ENCODE assay signal across 8 cellular contexts in genomic region chr17:6443692-6444572, GRCh38. TPM values are rescaled to one million over a fixed set of nuclear protein-coding genes. Genes with fewer than 3 reads are reported as not detected.
DNase-seq lines count a peak whose midpoint lies in the region; ATAC-seq and TF ChIP-seq lines count a peak whose summit lies in the region.

PIMREG (plus strand) TSS chr17:6444455; CDS start chr17:6445111, 656 bp downstream.

- H3K27ac ChIP-seq in angular gyrus (ENCODE audit: low read depth, low read length): peak within 1 kb of the TSS; percentile 29
- H3K27ac ChIP-seq in right atrium auricular region: peak within 1 kb of the TSS in 1 of 2 donors; percentile 39
- no peak within 1 kb of the TSS for H3K27ac ChIP-seq in uterus

- no peaks in the 10 kb centered on the region for H3K9me3 ChIP-seq in right atrium auricular region
- no peaks in the 10 kb centered on the region for H3K9me3 ChIP-seq in uterus

- peaks cover 0 to 18% of the 10 kb centered on the region in 2 donors for H3K4me1 ChIP-seq in right atrium auricular region
- no peaks in the 10 kb centered on the region for H3K4me1 ChIP-seq in uterus

- TF ChIP-seq POLR2A in GM10847 (IDR thresholded peaks at IDR 0.05; ENCODE audit: extremely low read depth, insufficient read length): peak; percentile 73
- TF ChIP-seq POLR2A in uterus (IDR thresholded peaks at IDR 0.05): no peak

- H3K27me3 ChIP-seq in right atrium auricular region: no peaks in the 10 kb centered on the region
- no peaks in the 10 kb centered on the region for H3K27me3 ChIP-seq in uterus

- DNase-seq in NCI-H1417 treated with DMSO at 0.1 percent for 48 hours (lab: John Stamatoyannopoulos, UW) (peak; percentile 44), T-helper 2 cell (peak; percentile 70 to 95 (median 88)), right atrium auricular region (ENCODE audit: low spot score) (peak; percentile 95), pulmonary artery endothelial cell (ENCODE audit: low read depth, low spot score) (peak; percentile 70), uterus (peak; percentile 78 to 83)

- TF ChIP-seq CTCF in right atrium auricular region (IDR thresholded peaks at IDR 0.05): no peak
- no peak for TF ChIP-seq CTCF in uterus (IDR thresholded peaks at IDR 0.05)

- no peaks in the 10 kb centered on the region for H3K36me3 ChIP-seq in right atrium auricular region
- no peaks in the 10 kb centered on the region for H3K36me3 ChIP-seq in uterus

- peak; percentile 90 for ATAC-seq in HG02642 (IDR thresholded peaks at IDR 0.05; ENCODE audit: poor library complexity, unreplicated experiment)

- peak within 1 kb of the TSS; percentile 39 to 63 for H3K4me3 ChIP-seq in right atrium auricular region
- H3K4me3 ChIP-seq in uterus: peak within 1 kb of the TSS; percentile 43

- intact Hi-C loops in uterus (cut with DNase I; ENCODE audit: low total_unique reads): no loop called here

RNA-seq across cellular contexts. Expression of gene PIMREG, which starts in this region (rescaled TPM):
- total RNA-seq in right atrium auricular region (under 1 TPM in 1 of 2 donors, not detected in 1; 0.93 TPM), pulmonary artery endothelial cell (24.3 and 47.6 TPM in 2 replicates), uterus (10 to 100 TPM in 1 of 4 donors, not detected in 3; 16.0 TPM)

Comparison
In these comparisons a context has a peak if more than half of its experiments do, and no peak if none do; other contexts are left out.
1. Peak in DNase-seq and H3K4me3 ChIP-seq in right atrium auricular region; RNA of the gene not detected or under 1 TPM.
2. DNase-seq: peak in every context shown above with its lines; median percentile 95 in right atrium auricular region; 88 in T-helper 2 cell; 80 in uterus; 70 in pulmonary artery endothelial cell; 44 in NCI-H1417 treated with DMSO at 0.1 percent for 48 hours.